31 cellular contexts compared by ENCODE assay signal in the genomic region with DNA sequence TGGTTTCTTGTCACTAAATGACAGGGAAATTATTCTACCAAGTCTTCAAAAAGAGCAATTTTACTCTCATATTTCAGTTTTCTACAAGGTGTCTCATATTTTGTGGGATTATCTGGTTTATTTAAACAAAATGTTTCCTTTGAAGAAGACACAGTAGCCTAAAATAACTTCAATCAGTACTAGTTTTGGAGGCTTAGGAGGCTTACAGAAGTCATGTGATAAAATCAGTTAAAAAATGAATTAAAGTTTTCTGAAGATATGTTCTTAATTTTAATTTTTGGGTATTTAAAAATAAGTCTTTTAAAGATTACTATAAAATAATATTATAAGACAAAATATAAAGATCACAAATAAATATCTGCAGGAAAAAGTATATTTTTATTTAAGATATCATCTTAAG.
"Had no signal": no experiment of that assay in that cellular context is flagged by ENCODE, and none has a peak within 500 bp of the region (broad histone marks: within the 10 kb centered on the region; RNA-seq: fewer than 3 reads in every experiment).

No MANE protein-coding gene starts in this region.

- ATAC-seq: activated CD4-positive, alpha-beta T cell treated with anti-CD3 and anti-CD28 coated beads for 36 hours; activated CD8-positive, alpha-beta memory T cell treated with anti-CD3 and anti-CD28 coated beads, Interleukin-2, amount 10 ng/mL, durations not matched to agents 7 days and 5 days; activated CD8-positive, alpha-beta T cell treated with anti-CD3 and anti-CD28 coated beads, Interleukin-2, amount 10 ng/mL, durations not matched to agents 7 days and 5 days; activated naive CD4-positive, alpha-beta T cell treated with anti-CD3 and anti-CD28 coated beads, Interleukin-2, amount 50 U/mL, for 72 hours; T-helper 17 cell had no signal

- H3K27me3 ChIP-seq: ascending aorta, breast epithelium, cardiac muscle cell, colonic mucosa, esophagus squamous epithelium had no signal

- H3K9me3 ChIP-seq: colonic mucosa had no signal

- FAIRE-seq: endometrium, endothelial cell of umbilical vein had no signal

- H3K36me3 ChIP-seq: ascending aorta, breast epithelium, cardiac muscle cell, colonic mucosa, esophagus squamous epithelium had no signal

- H3K4me1 ChIP-seq: ascending aorta, breast epithelium, colonic mucosa, esophagus squamous epithelium had no signal

- H3K4me3 ChIP-seq: ascending aorta, breast epithelium, cardiac muscle cell, colonic mucosa, esophagus squamous epithelium had no signal

- H3K27ac ChIP-seq: ascending aorta, breast epithelium, cardiac muscle cell, colonic mucosa, epithelial cell of prostate, esophagus squamous epithelium had no signal

- DNase-seq: activated CD4-positive, alpha-beta memory T cell treated with anti-CD3 and anti-CD28 coated beads for 36 hours; activated CD4-positive, alpha-beta T cell treated with anti-CD3 and anti-CD28 coated beads for 36 hours; activated CD4-positive, alpha-beta T cell treated with anti-CD3 and anti-CD28 coated beads, Interleukin-2, amount 10 ng/mL, durations not matched to agents 24 days and 14 days; activated CD4-positive, CD25-positive, alpha-beta regulatory T cell; activated CD4-positive, CD25-positive, alpha-beta regulatory T cell treated with anti-CD3 and anti-CD28 coated beads, Interleukin-2, amount 50 U/mL, for 72 hours; activated CD8-positive, alpha-beta memory T cell treated with anti-CD3 and anti-CD28 coated beads, Interleukin-2, amount 10 ng/mL, durations not matched to agents 7 days and 5 days; activated CD8-positive, alpha-beta memory T cell treated with anti-CD3 and anti-CD28 coated beads, Interleukin-2, amount 50 U/mL, for 4 hours; activated CD8-positive, alpha-beta T cell treated with anti-CD3 and anti-CD28 coated beads, Interleukin-2, amount 10 ng/mL, durations not matched to agents 7 days and 5 days; activated effector memory CD4-positive, alpha-beta T cell treated with anti-CD3 and anti-CD28 coated beads, Interleukin-2, amount 50 U/mL, for 16 hours; activated naive CD4-positive, alpha-beta T cell; activated naive CD4-positive, alpha-beta T cell treated with anti-CD3 and anti-CD28 coated beads, Interleukin-2, amount 10 ng/mL, durations not matched to agents 7 days and 5 days; activated naive CD8-positive, alpha-beta T cell treated with anti-CD3 and anti-CD28 coated beads, Interleukin-2, amount 10 ng/mL, durations not matched to agents 7 days and 5 days; activated T-cell treated with anti-CD3 and anti-CD28 coated beads, Interleukin-2, amount 50 U/mL, for 1 hour; activated T-cell treated with anti-CD3 and anti-CD28 coated beads, Interleukin-2, amount 50 U/mL, for 48 hours; central memory CD4-positive, alpha-beta T cell; cerebellar nuclear complex; colonic mucosa; effector CD8-positive, alpha-beta T cell; esophagus squamous epithelium; foreskin melanocyte; head of caudate nucleus; T-helper 1 cell; T-helper 17 cell; T1000 had no signal
